In genomic region chr20:4719190-4719589, GRCh38 we compare ENCODE assay signal across 15 cellular contexts. TPM values are rescaled to one million over a fixed set of nuclear protein-coding genes. Genes with fewer than 3 reads are reported as not detected.
A peak's percentile ranks its signal among the peaks of the same experiment; 100 is the strongest.
DNase-seq lines count a peak whose midpoint lies in the region; ATAC-seq and TF ChIP-seq lines count a peak whose summit lies in the region.
"Had no signal": no experiment of that assay in that cellular context is flagged by ENCODE, and none has a peak within 500 bp of the region (broad histone marks: within the 10 kb centered on the region; RNA-seq: fewer than 3 reads in every experiment).

No MANE protein-coding gene starts in this region.

- peaks cover 12% of the 10 kb centered on the region for H3F3A ChIP-seq in GM23248 (ENCODE audit: insufficient read depth)

- H3K27ac Mint-ChIP-seq in naive B cell, result peak overlapping the region in 5 of 6 donors; percentile 51 to 93 (median 90)

- H3K27me3 ChIP-seq in GM23248 (replicated peaks; ENCODE audit: insufficient read depth) (peaks cover 3% of the 10 kb centered on the region; the same call in 1 of the 2 replicates), uterus (no peaks in the 10 kb centered on the region)

- H3K9me2 ChIP-seq in GM23248 (ENCODE audit: insufficient read depth), result no peaks in the 10 kb centered on the region

- H3K36me3 ChIP-seq in GM23248 (ENCODE audit: low read depth) (no peaks in the 10 kb centered on the region), uterus (no peaks in the 10 kb centered on the region)
- H3K36me3 ChIP-seq: BE2C had no signal

- H3K4me2 ChIP-seq in GM23248 (ENCODE audit: unreplicated experiment), result no peak overlapping the region

- H3K36me3 Mint-ChIP-seq in naive B cell, result no peaks in the 10 kb centered on the region
- H3K36me3 Mint-ChIP-seq: CD8-positive, alpha-beta memory T cell had no signal

- no peak overlapping the region for H3K9ac ChIP-seq in GM23248

- H3K4me1 ChIP-seq in GM23248 (ENCODE audit: insufficient read depth) (peaks cover 11% of the 10 kb centered on the region), uterus (peaks cover 0 to 8% of the 10 kb centered on the region in 2 donors)
- H3K4me1 ChIP-seq: BE2C had no signal

- intact Hi-C loops in uterus (cut with DNase I; ENCODE audit: low total_unique reads), result no loop called here

- no peaks in the 10 kb centered on the region for H3K79me2 ChIP-seq in GM23248 (ENCODE audit: insufficient read depth)

- in situ Hi-C loops in GM23248 (cut with MboI), result no loop called here

- H2AFZ ChIP-seq in GM23248, result peak overlapping the region; percentile 87; the same call in 1 of the 2 replicates

- H3K4me1 Mint-ChIP-seq in naive B cell, result peaks cover 29 to 59% (median 31%) of the 10 kb centered on the region in 3 donors

- H3K4me3 Mint-ChIP-seq in naive B cell, result peak overlapping the region in 2 of 8 donors; percentile 44 to 87
- H3K4me3 Mint-ChIP-seq: CD8-positive, alpha-beta memory T cell had no signal

- ATAC-seq in naive B cell (ENCODE audit: low read depth in 2 of 2) (no peak), GM18520 (IDR thresholded peaks at IDR 0.05; ENCODE audit: unreplicated experiment) (no peak), esophagus mucosa (no peak)

- peaks cover 0 to 2% (median 0%) of the 10 kb centered on the region in 7 donors for H3K9me3 Mint-ChIP-seq in naive B cell
- H3K9me3 Mint-ChIP-seq: CD8-positive, alpha-beta memory T cell had no signal

- H4K20me1 ChIP-seq in GM23248 (ENCODE audit: insufficient read depth), result no peaks in the 10 kb centered on the region

- DNase-seq in GM23248, result no peak
- no peak for DNase-seq in naive B cell
- no peak for DNase-seq in uterus
- DNase-seq in NCI-H524 treated with DMSO at 0.1 percent for 48 hours (lab: John Stamatoyannopoulos, UW), result no peak
- DNase-seq: BE2C; CD8-positive, alpha-beta memory T cell; DND-41; Karpas-422; NCI-H1417; NCI-H1930; NCI-H510A treated with DMSO at 0.1 percent for 48 hours; SHP77 treated with DMSO at 0.1 percent for 48 hours had no signal

- no peak overlapping the region for H3K4me3 ChIP-seq in GM23248
- H3K4me3 ChIP-seq in uterus, result no peak overlapping the region

- no peak for TF ChIP-seq CTCF in uterus (IDR thresholded peaks at IDR 0.05)

- H3K9me3 ChIP-seq in GM23248 (ENCODE audit: low read depth) (no peaks in the 10 kb centered on the region), uterus (no peaks in the 10 kb centered on the region)
- H3K9me3 ChIP-seq: BE2C had no signal

- 96 to 100% methylated on average over 2 of the region's 2 CpGs for WGBS in GM23248 (ENCODE audit: low coverage in 1 of 2, low lambda C conversion rate in 2 of 2, missing lambda C conversion rate in 2 of 2), 2 experiments

- TF ChIP-seq POLR2A in uterus (IDR thresholded peaks at IDR 0.05), result no peak

- H3K27ac ChIP-seq in GM23248, result no peak overlapping the region
- H3K27ac ChIP-seq in angular gyrus (ENCODE audit: low read depth, low read length), result peak overlapping the region; percentile 96
- H3K27ac ChIP-seq in uterus, result peak overlapping the region; percentile 82 to 94

- no peaks in the 10 kb centered on the region for H3K27me3 Mint-ChIP-seq in naive B cell

RNA-seq across cellular contexts. Expression of gene PRND, which starts 2.5 kb away (rescaled TPM):
- total RNA-seq in GM23248 (2014; rRNA removed; shearing (Covaris generic)), result not detected in 2 replicates
- not detected in 2 replicates for polyA plus RNA-seq in GM23248 (2016; fragmentation: Nextera tagmentation; extraction: Ambion mirVana)
- under 1 TPM in 1 of 6 donors, not detected in 5; 0.25 TPM for polyA plus RNA-seq in naive B cell (ENCODE audit: low read depth in 6 of 6)
- total RNA-seq in uterus, result 10 to 100 TPM in 1 of 4 donors, 1 to 10 TPM in 2, not detected in 1; 1.0 to 14.9 (median 1.8) TPM
- total RNA-seq in esophagus mucosa, result not detected
- total RNA-seq: CD8-positive, alpha-beta memory T cell had no signal

RNA-seq across cellular contexts. Expression of gene PRNP, which starts 32.9 kb away (rescaled TPM):
- 388 and 407 TPM in 2 replicates for total RNA-seq in GM23248 (2014; rRNA removed; shearing (Covaris generic))
- polyA plus RNA-seq in GM23248 (2016; fragmentation: Nextera tagmentation; extraction: Ambion mirVana) (498 and 506 TPM in 2 replicates), naive B cell (ENCODE audit: low read depth in 6 of 6) (100 to 1,000 TPM in 1 of 6 donors, 10 to 100 TPM in 5; 78.0 to 151 (median 86.2) TPM)
- total RNA-seq in uterus (100 to 1,000 TPM; 115 to 192 (median 150) TPM), esophagus mucosa (75.6 TPM)
